ENCODE assay signal across 10 cellular contexts in genomic region chr14:90757452-90757851, GRCh38. TPM values are rescaled to one million over a fixed set of nuclear protein-coding genes. Genes with fewer than 3 reads are reported as not detected.
DNase-seq lines count a peak whose midpoint lies in the region; ATAC-seq, FAIRE-seq and TF ChIP-seq lines count a peak whose summit lies in the region.
"Had no signal": no experiment of that assay in that cellular context is flagged by ENCODE, and none has a peak within 500 bp of the region (broad histone marks: within the 10 kb centered on the region; RNA-seq: fewer than 3 reads in every experiment).

No MANE protein-coding gene starts in this region.

- intact Hi-C loops in activated CD4-positive, alpha-beta T cell treated with anti-CD3 and anti-CD28 coated beads for 36 hours (cut with DNase I, micrococcal nuclease): loop anchor here in 1 of 2 experiments (5.0 to 10.0 kb wide), 4 partner anchors 415 to 1350 kb away; partner anchors contain the start of genes ATXN3 and CCDC88C
- intact Hi-C loops in activated T-helper 1 cell treated with anti-CD3 and anti-CD28 coated beads, Interleukin-12 subunit alpha, Interleukin-12 subunit beta, Interleukin-2, Interleukin-4 antibody, amounts not matched to agents 30 ng/mL and 10 ng/mL and 1 ng/mL, durations not matched to agents 14 hours and 24 hours and 36 hours (cut with micrococcal nuclease): loop anchor here (5.0 kb wide), 2 partner anchors 375 to 1285 kb away; partner anchors contain the start of gene TRIP11

- no peaks in the 10 kb centered on the region for H3K36me3 ChIP-seq in keratinocyte (ENCODE audit: control insufficient read depth in 2 of 2, extremely low read depth in 1 of 2, insufficient read depth in 2 of 2, low read length in 2 of 2)
- H3K36me3 ChIP-seq in stomach smooth muscle (ENCODE audit: control insufficient read depth in 2 of 2, insufficient read depth in 2 of 2, low read length in 2 of 2): peaks cover 0 to 2% of the 10 kb centered on the region in 2 donors
- H3K36me3 ChIP-seq in SJCRH30: no peaks in the 10 kb centered on the region

- H3K27me3 Mint-ChIP-seq in activated CD4-positive, alpha-beta T cell treated with anti-CD3 and anti-CD28 coated beads for 36 hours: no peaks in the 10 kb centered on the region
- peaks cover 23% of the 10 kb centered on the region for H3K27me3 Mint-ChIP-seq in activated T-helper 1 cell treated with anti-CD3 and anti-CD28 coated beads, Interleukin-12 subunit alpha, Interleukin-12 subunit beta, Interleukin-2, Interleukin-4 antibody, amounts not matched to agents 30 ng/mL and 10 ng/mL and 1 ng/mL, durations not matched to agents 14 hours and 24 hours and 36 hours (ENCODE audit: insufficient read depth)

- H3K4me3 Mint-ChIP-seq in activated CD4-positive, alpha-beta T cell treated with anti-CD3 and anti-CD28 coated beads for 36 hours: peak overlapping the region; percentile 60
- H3K4me3 Mint-ChIP-seq in activated T-helper 1 cell treated with anti-CD3 and anti-CD28 coated beads, Interleukin-12 subunit alpha, Interleukin-12 subunit beta, Interleukin-2, Interleukin-4 antibody, amounts not matched to agents 30 ng/mL and 10 ng/mL and 1 ng/mL, durations not matched to agents 14 hours and 24 hours and 36 hours: peak overlapping the region; percentile 74

- no peak for ATAC-seq in activated CD4-positive, alpha-beta T cell treated with anti-CD3 and anti-CD28 coated beads for 36 hours
- no peak for ATAC-seq in left lobe of liver
- no peak for ATAC-seq in GM19467 (IDR thresholded peaks at IDR 0.05; ENCODE audit: unreplicated experiment)

- no peaks in the 10 kb centered on the region for H4K20me1 ChIP-seq in keratinocyte (ENCODE audit: control insufficient read depth, extremely low read depth, insufficient read depth, low read length)

- no peak for TF ChIP-seq CTCF in keratinocyte (optimal IDR thresholded peaks at IDR 0.05 in 1 of 3, IDR thresholded peaks at IDR 0.05 in 1 of 3, conservative IDR thresholded peaks at IDR 0.05 in 1 of 3; ENCODE audit: extremely low read depth in 1 of 3, insufficient read depth in 2 of 3, low read length in 3 of 3)

- no peak overlapping the region for H3K27ac ChIP-seq in keratinocyte (ENCODE audit: control insufficient read depth, insufficient read depth, low read length)
- H3K27ac ChIP-seq in stomach smooth muscle (ENCODE audit: low read length): peak overlapping the region; percentile 86
- no peak overlapping the region for H3K27ac ChIP-seq in SJCRH30

- peak overlapping the region; percentile 29 for H3K27ac Mint-ChIP-seq in activated CD4-positive, alpha-beta T cell treated with anti-CD3 and anti-CD28 coated beads for 36 hours
- H3K27ac Mint-ChIP-seq in activated T-helper 1 cell treated with anti-CD3 and anti-CD28 coated beads, Interleukin-12 subunit alpha, Interleukin-12 subunit beta, Interleukin-2, Interleukin-4 antibody, amounts not matched to agents 30 ng/mL and 10 ng/mL and 1 ng/mL, durations not matched to agents 14 hours and 24 hours and 36 hours: peak overlapping the region; percentile 14

- H3K4me2 ChIP-seq in keratinocyte (ENCODE audit: control insufficient read depth, extremely low read depth, insufficient read depth, low read depth, low read length): peak overlapping the region; percentile 82

- peaks cover 32% of the 10 kb centered on the region for H3K4me1 Mint-ChIP-seq in activated CD4-positive, alpha-beta T cell treated with anti-CD3 and anti-CD28 coated beads for 36 hours
- peaks cover 6% of the 10 kb centered on the region for H3K4me1 Mint-ChIP-seq in activated T-helper 1 cell treated with anti-CD3 and anti-CD28 coated beads, Interleukin-12 subunit alpha, Interleukin-12 subunit beta, Interleukin-2, Interleukin-4 antibody, amounts not matched to agents 30 ng/mL and 10 ng/mL and 1 ng/mL, durations not matched to agents 14 hours and 24 hours and 36 hours (ENCODE audit: low read depth)

- H3K9ac ChIP-seq in keratinocyte (ENCODE audit: control insufficient read depth, extremely low read depth, insufficient read depth, low read length) (no peak overlapping the region), stomach smooth muscle (ENCODE audit: low read length in 2 of 2) (peak overlapping the region in 1 of 2 donors; percentile 59)

- no peaks in the 10 kb centered on the region for H3K9me1 ChIP-seq in keratinocyte (ENCODE audit: control insufficient read depth, extremely low read depth, insufficient read depth, low read length)

- no peak overlapping the region for H2AFZ ChIP-seq in keratinocyte (ENCODE audit: control insufficient read depth, low read length)

- H3K27me3 ChIP-seq in keratinocyte (ENCODE audit: control insufficient read depth, extremely low read depth, insufficient read depth, low read length): no peaks in the 10 kb centered on the region
- H3K27me3 ChIP-seq in stomach smooth muscle (ENCODE audit: control insufficient read depth in 1 of 2, insufficient read depth in 2 of 2, low read length in 2 of 2): no peaks in the 10 kb centered on the region
- no peaks in the 10 kb centered on the region for H3K27me3 ChIP-seq in SJCRH30

- DNase-seq in activated CD4-positive, alpha-beta T cell treated with anti-CD3 and anti-CD28 coated beads for 36 hours: no peak
- no peak for DNase-seq in activated CD4-positive, alpha-beta T cell treated with anti-CD3 and anti-CD28 coated beads for 1 hour
- DNase-seq in activated T-helper 1 cell treated with anti-CD3 and anti-CD28 coated beads, Interleukin-12 subunit alpha, Interleukin-12 subunit beta, Interleukin-2, Interleukin-4 antibody, amounts not matched to agents 30 ng/mL and 10 ng/mL and 1 ng/mL, durations not matched to agents 14 hours and 24 hours and 36 hours (ENCODE audit: low spot score): no peak
- no peak for DNase-seq in keratinocyte (ENCODE audit: low read depth, low spot score)
- DNase-seq in left lobe of liver (ENCODE audit: low spot score): no peak
- DNase-seq in SJCRH30: no peak
- DNase-seq: foreskin fibroblast, NCI-H524 treated with DMSO at 0.1 percent for 48 hours had no signal

- CTCF ChIA-PET in activated CD4-positive, alpha-beta T cell treated with anti-CD3 and anti-CD28 coated beads for 36 hours (lab: Charles Lee): interaction anchor here (0.6 to 4.5 kb wide), 11 partner anchors 9 to 815 kb away, joined by 3 to 22 read pairs (median 5); no protein-coding TSS in a partner anchor

- H3K4me1 ChIP-seq in keratinocyte (ENCODE audit: control insufficient read depth, extremely low read depth, insufficient read depth, low read length) (peaks cover 10% of the 10 kb centered on the region), stomach smooth muscle (ENCODE audit: control insufficient read depth, insufficient read depth, low read length) (peaks cover 33% of the 10 kb centered on the region), SJCRH30 (no peaks in the 10 kb centered on the region)

- POLR2A ChIA-PET in activated CD4-positive, alpha-beta T cell treated with anti-CD3 and anti-CD28 coated beads for 36 hours (lab: Charles Lee): interaction anchor here (0.6 to 1.8 kb wide), 3 partner anchors 250 to 375 kb away, joined by 3 to 8 read pairs (median 3); no protein-coding TSS in a partner anchor

- H3K36me3 Mint-ChIP-seq in activated CD4-positive, alpha-beta T cell treated with anti-CD3 and anti-CD28 coated beads for 36 hours (ENCODE audit: low read depth): no peaks in the 10 kb centered on the region
- H3K36me3 Mint-ChIP-seq in activated T-helper 1 cell treated with anti-CD3 and anti-CD28 coated beads, Interleukin-12 subunit alpha, Interleukin-12 subunit beta, Interleukin-2, Interleukin-4 antibody, amounts not matched to agents 30 ng/mL and 10 ng/mL and 1 ng/mL, durations not matched to agents 14 hours and 24 hours and 36 hours (ENCODE audit: low read depth): no peaks in the 10 kb centered on the region

- no peaks in the 10 kb centered on the region for H3K79me2 ChIP-seq in keratinocyte (ENCODE audit: control insufficient read depth, insufficient read depth, low read length)

- peaks cover 2% of the 10 kb centered on the region for H3K9me3 Mint-ChIP-seq in activated CD4-positive, alpha-beta T cell treated with anti-CD3 and anti-CD28 coated beads for 36 hours (ENCODE audit: low read depth)
- peaks cover 2% of the 10 kb centered on the region for H3K9me3 Mint-ChIP-seq in activated T-helper 1 cell treated with anti-CD3 and anti-CD28 coated beads, Interleukin-12 subunit alpha, Interleukin-12 subunit beta, Interleukin-2, Interleukin-4 antibody, amounts not matched to agents 30 ng/mL and 10 ng/mL and 1 ng/mL, durations not matched to agents 14 hours and 24 hours and 36 hours

- no peak for FAIRE-seq in keratinocyte (lab: Jason Lieb, UNC)

- H3K9me3 ChIP-seq in keratinocyte (ENCODE audit: control insufficient read depth, low read depth, low read length): no peaks in the 10 kb centered on the region
- peaks cover 0 to under 1% of the 10 kb centered on the region in 2 donors for H3K9me3 ChIP-seq in stomach smooth muscle (ENCODE audit: control insufficient read depth in 2 of 2, low read length in 2 of 2)
- H3K9me3 ChIP-seq in SJCRH30 (replicated peaks): 0 out of 2 replicates have a peak, but pooled peaks cover under 1% of the 10 kb centered on the region

- dilution Hi-C loops in keratinocyte (cut with MboI; ENCODE audit: extremely low pct_ligation_motif_present, low sequenced_read_pairs): no loop called here

- H3K4me3 ChIP-seq in keratinocyte (ENCODE audit: control insufficient read depth in 2 of 3, extremely low read depth in 1 of 3, insufficient read depth in 2 of 3, low read depth in 1 of 3, low read length in 3 of 3) (no peak overlapping the region), stomach smooth muscle (ENCODE audit: low read length in 2 of 2) (peak overlapping the region in 1 of 2 donors; percentile 57), SJCRH30 (no peak overlapping the region)

RNA-seq across cellular contexts. Expression of gene TTC7B, which starts 58.8 kb away (rescaled TPM):
- 1 to 10 TPM; 5.8 to 8.2 TPM for total RNA-seq in activated CD4-positive, alpha-beta T cell treated with anti-CD3 and anti-CD28 coated beads for 36 hours
- 3.1 and 4.3 TPM in 2 replicates for total RNA-seq in activated T-helper 1 cell treated with anti-CD3 and anti-CD28 coated beads, Interleukin-12 subunit alpha, Interleukin-12 subunit beta, Interleukin-2, Interleukin-4 antibody, amounts not matched to agents 30 ng/mL and 10 ng/mL and 1 ng/mL, durations not matched to agents 14 hours and 24 hours and 36 hours
- 15.1 to 42.2 TPM (median 21.4 TPM) in 3 replicates for polyA plus RNA-seq in keratinocyte
- polyA plus RNA-seq in keratinocyte (2011; ENCODE audit: low read depth): 15.9 TPM
- polyA plus RNA-seq in keratinocyte (2011; cell fraction: cytosol; rRNA removed): 36.9 and 45.8 TPM in 2 replicates
- polyA plus RNA-seq in keratinocyte (2011; cell fraction: nucleus; rRNA removed): 22.8 and 32.2 TPM in 2 replicates
- 15.3 and 31.8 TPM in 2 replicates for polyA plus RNA-seq in keratinocyte (2012; ENCODE audit: low replicate concordance)
- polyA minus RNA-seq in keratinocyte: 53.7 to 71.5 TPM (median 57.7 TPM) in 3 replicates
- polyA minus RNA-seq in keratinocyte (2011; cell fraction: cytosol; rRNA and poly(A)+ RNA removed): 68.7 TPM
- 20.9 and 50.6 TPM in 2 replicates for polyA minus RNA-seq in keratinocyte (2011; cell fraction: nucleus; rRNA and poly(A)+ RNA removed)
- total RNA-seq in left lobe of liver: 32.4 TPM
- 31.7 and 45.9 TPM in 2 replicates for total RNA-seq in SJCRH30 (2014; rRNA removed; shearing (Covaris generic))
